10 cellular contexts compared by ENCODE assay signal in the genomic region with DNA sequence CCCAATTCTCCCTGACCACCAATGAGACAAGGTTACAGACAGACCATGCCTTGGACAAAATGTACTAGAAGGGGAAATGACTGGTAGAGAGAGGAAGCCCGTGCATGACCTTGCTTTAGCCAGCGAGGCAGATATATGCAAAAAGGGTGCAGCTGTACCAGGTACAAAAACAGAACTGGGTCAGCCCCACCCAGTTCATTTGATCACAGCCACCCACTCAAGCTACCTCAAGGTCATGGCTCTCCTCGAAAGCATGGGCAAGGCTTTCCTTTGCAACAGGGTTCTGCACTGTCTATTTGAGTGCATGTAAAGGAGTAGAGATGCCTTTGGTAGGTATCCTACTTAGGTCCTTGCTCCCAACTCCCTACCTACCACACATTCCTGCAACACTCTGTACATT. TPM values are rescaled to one million over a fixed set of nuclear protein-coding genes. Genes with fewer than 3 reads are reported as not detected.
DNase-seq lines count a peak whose midpoint lies in the region; ATAC-seq and TF ChIP-seq lines count a peak whose summit lies in the region.
"Had no signal": no experiment of that assay in that cellular context is flagged by ENCODE, and none has a peak within 500 bp of the region (broad histone marks: within the 10 kb centered on the region; RNA-seq: fewer than 3 reads in every experiment).

No MANE protein-coding gene starts in this region.

- ATAC-seq in GM19035 (IDR thresholded peaks at IDR 0.05; ENCODE audit: unreplicated experiment) (peak; percentile 95), HG02678 (IDR thresholded peaks at IDR 0.05; ENCODE audit: unreplicated experiment) (peak; percentile 67)

- H3K9me3 ChIP-seq in OCI-LY1 (ENCODE audit: low read length): no peaks in the 10 kb centered on the region
- H3K9me3 ChIP-seq: esophagus muscularis mucosa had no signal

- no peaks in the 10 kb centered on the region for H3K27me3 ChIP-seq in OCI-LY1 (ENCODE audit: insufficient read depth, low read length)
- H3K27me3 ChIP-seq: esophagus muscularis mucosa had no signal

- no peak overlapping the region for H2AFZ ChIP-seq in OCI-LY1 (ENCODE audit: low read length)

- no peak overlapping the region for H3K9ac ChIP-seq in OCI-LY1 (ENCODE audit: low read length)

- H3K9me3 Mint-ChIP-seq in neural crest cell: no peaks in the 10 kb centered on the region
- H3K9me3 Mint-ChIP-seq in activated CD4-positive, alpha-beta T cell treated with anti-CD3 and anti-CD28 coated beads, Interleukin-2, amount 10 ng/mL, durations not matched to agents 24 days and 14 days: no peaks in the 10 kb centered on the region
- H3K9me3 Mint-ChIP-seq: nephron had no signal

- peaks cover 6% of the 10 kb centered on the region for H3K27me3 Mint-ChIP-seq in neural crest cell (ENCODE audit: low read depth)
- no peaks in the 10 kb centered on the region for H3K27me3 Mint-ChIP-seq in activated CD4-positive, alpha-beta T cell treated with anti-CD3 and anti-CD28 coated beads, Interleukin-2, amount 10 ng/mL, durations not matched to agents 24 days and 14 days

- no peaks in the 10 kb centered on the region for H3K36me3 ChIP-seq in OCI-LY1 (ENCODE audit: insufficient read depth, low read length)

- peaks cover 18% of the 10 kb centered on the region for H3K36me3 Mint-ChIP-seq in neural crest cell (ENCODE audit: low read depth)
- no peaks in the 10 kb centered on the region for H3K36me3 Mint-ChIP-seq in activated CD4-positive, alpha-beta T cell treated with anti-CD3 and anti-CD28 coated beads, Interleukin-2, amount 10 ng/mL, durations not matched to agents 24 days and 14 days (ENCODE audit: low read depth)

- H3K27ac ChIP-seq in OCI-LY1 (ENCODE audit: low read depth, low read length, poor library complexity, severe bottlenecking): peak overlapping the region; percentile 39
- H3K27ac ChIP-seq: esophagus muscularis mucosa had no signal

- no peaks in the 10 kb centered on the region for H3F3A ChIP-seq in OCI-LY1 (ENCODE audit: insufficient read depth, low read length)

- peak overlapping the region; percentile 35 for H3K27ac Mint-ChIP-seq in neural crest cell (ENCODE audit: unreplicated experiment)
- no peak overlapping the region for H3K27ac Mint-ChIP-seq in activated CD4-positive, alpha-beta T cell treated with anti-CD3 and anti-CD28 coated beads, Interleukin-2, amount 10 ng/mL, durations not matched to agents 24 days and 14 days
- H3K27ac Mint-ChIP-seq: nephron had no signal

- peak overlapping the region; percentile 42; the same call in 1 of the 2 replicates for H3K4me2 ChIP-seq in OCI-LY1 (ENCODE audit: low read length)

- TF ChIP-seq CTCF in OCI-LY1 (IDR thresholded peaks at IDR 0.05; ENCODE audit: low read length) (no peak), neural crest cell (conservative IDR thresholded peaks at IDR 0.05) (no peak)

- H3K9me2 ChIP-seq in OCI-LY1 (ENCODE audit: low read depth, low read length): no peaks in the 10 kb centered on the region

- H3K4me3 Mint-ChIP-seq in neural crest cell: peak overlapping the region; percentile 42
- H3K4me3 Mint-ChIP-seq in activated CD4-positive, alpha-beta T cell treated with anti-CD3 and anti-CD28 coated beads, Interleukin-2, amount 10 ng/mL, durations not matched to agents 24 days and 14 days: no peak overlapping the region
- H3K4me3 Mint-ChIP-seq: nephron had no signal

- no peaks in the 10 kb centered on the region for H3K79me2 ChIP-seq in OCI-LY1 (ENCODE audit: insufficient read depth, low read length)

- no peaks in the 10 kb centered on the region for H4K20me1 ChIP-seq in OCI-LY1 (ENCODE audit: insufficient read depth, low read length)

- intact Hi-C loops in activated CD4-positive, alpha-beta T cell treated with anti-CD3 and anti-CD28 coated beads, Interleukin-2, amount 10 ng/mL, durations not matched to agents 24 days and 14 days (cut with micrococcal nuclease): no loop called here

- H3K4me1 Mint-ChIP-seq in neural crest cell: peaks cover 45% of the 10 kb centered on the region
- H3K4me1 Mint-ChIP-seq in activated CD4-positive, alpha-beta T cell treated with anti-CD3 and anti-CD28 coated beads, Interleukin-2, amount 10 ng/mL, durations not matched to agents 24 days and 14 days: no peaks in the 10 kb centered on the region

- DNase-seq in neural crest cell (ENCODE audit: low read depth, low spot score) (no peak), NCI-H146 treated with DMSO at 0.1 percent for 48 hours (lab: John Stamatoyannopoulos, UW; ENCODE audit: unreplicated experiment) (no peak), NCI-H2227 (lab: John Stamatoyannopoulos, UW; ENCODE audit: unreplicated experiment) (no peak)
- no peak for DNase-seq in effector CD4-positive, alpha-beta T cell
- no peak for DNase-seq in activated CD4-positive, alpha-beta T cell treated with anti-CD3 and anti-CD28 coated beads, Interleukin-2, amount 10 ng/mL, durations not matched to agents 24 days and 14 days

- peaks cover 23% of the 10 kb centered on the region for H3K4me1 ChIP-seq in OCI-LY1 (ENCODE audit: insufficient read depth, low read length, severe bottlenecking)

- H3K4me3 ChIP-seq in OCI-LY1 (ENCODE audit: low read depth, low read length, poor library complexity, severe bottlenecking): no peak overlapping the region
- H3K4me3 ChIP-seq: esophagus muscularis mucosa had no signal

RNA-seq across cellular contexts. Expression of gene TLE1, which starts 33.3 kb away (rescaled TPM):
- 40.5 and 42.5 TPM in 2 replicates for total RNA-seq in neural crest cell
- 0.21 TPM in 1 of 2 replicates, not detected in the other for total RNA-seq in activated CD4-positive, alpha-beta T cell treated with anti-CD3 and anti-CD28 coated beads, Interleukin-2, amount 10 ng/mL, durations not matched to agents 24 days and 14 days

Comparison
In these comparisons a context has a peak if more than half of its experiments do, and no peak if none do; other contexts are left out.
1. RNA of gene TLE1, which starts 33.3 kb away (total RNA-seq): 40.5 to 42.5 TPM in neural crest cell; 0.21 TPM in activated CD4-positive, alpha-beta T cell treated with anti-CD3 and anti-CD28 coated beads, Interleukin-2, amount 10 ng/mL, durations not matched to agents 24 days and 14 days; every median in the first group is over 10 times any median in the second.